2 cellular contexts compared by ENCODE assay signal in the genomic region with DNA sequence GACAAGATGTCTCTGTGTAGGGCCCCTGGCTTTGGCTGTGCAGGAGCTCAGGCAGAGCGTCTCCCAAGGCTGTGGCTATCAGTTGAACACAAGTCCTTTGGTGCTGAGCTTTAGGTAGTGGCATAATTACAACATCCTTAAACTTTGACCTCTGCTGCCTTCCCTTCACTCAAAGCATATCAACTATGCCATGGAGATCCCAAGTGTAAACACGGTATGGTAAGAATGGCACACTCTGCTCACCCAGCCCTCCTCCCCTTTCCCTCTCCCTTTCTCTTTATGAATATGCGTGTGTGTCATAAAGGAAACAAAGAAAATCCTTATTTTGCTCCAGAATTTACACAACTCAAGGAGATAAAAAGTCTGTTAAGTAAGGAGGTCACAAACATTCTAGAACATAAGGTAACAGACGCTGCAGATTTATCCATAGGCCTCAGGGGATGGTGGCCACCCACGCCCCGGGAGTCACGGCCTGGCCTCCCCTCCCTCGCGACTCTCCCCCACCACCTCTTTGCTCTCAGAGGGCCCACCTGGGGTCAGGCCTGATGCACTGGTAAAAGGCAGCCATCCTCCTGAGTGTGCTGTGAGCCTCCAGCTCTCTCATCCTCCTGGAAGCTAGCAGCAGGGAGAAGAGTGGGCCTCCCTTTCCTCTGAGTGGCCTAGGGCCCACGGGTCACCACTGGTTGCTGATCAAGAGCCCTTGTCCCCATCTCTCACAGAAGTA.
TF ChIP-seq lines count a peak whose summit lies in the region.

No MANE protein-coding gene starts in this region.

TF ChIP-seq in HepG2, 621 proteins besides CTCF, POLR2A, EP300 and RAD21 (continued from another document and continues in another):
- TF ChIP-seq SOX13 (IDR thresholded peaks at IDR 0.05) (no peak), SOX13 (CRISPR knock-in tag; conservative IDR thresholded peaks at IDR 0.05 in 1 of 2, IDR thresholded peaks at IDR 0.05 in 1 of 2) (peak in 1 of 2 experiments; percentile 70; a peak in 2 of 4 replicates), ZBTB20 (CRISPR knock-in tag; IDR thresholded peaks at IDR 0.05; ENCODE audit: borderline replicate concordance, low read depth) (no peak), ZNF3 (CRISPR knock-in tag; IDR thresholded peaks at IDR 0.05) (no peak), ZNF331 (CRISPR knock-in tag; IDR thresholded peaks at IDR 0.05) (peak; percentile 51; the same call in 1 of the 2 replicates), ZNF34 (CRISPR knock-in tag; IDR thresholded peaks at IDR 0.05; ENCODE audit: borderline replicate concordance) (no peak), HIVEP1 (CRISPR knock-in tag; IDR thresholded peaks at IDR 0.05) (no peak), SALL2 (CRISPR knock-in tag; IDR thresholded peaks at IDR 0.05) (no peak), NFIC (IDR thresholded peaks at IDR 0.05; ENCODE audit: low read length) (no peak), ATM (IDR thresholded peaks at IDR 0.05; ENCODE audit: borderline replicate concordance) (no peak), RFXAP (CRISPR knock-in tag; IDR thresholded peaks at IDR 0.05; ENCODE audit: borderline replicate concordance) (no peak), HMG20B (CRISPR knock-in tag; conservative IDR thresholded peaks at IDR 0.05) (no peak), ZNF274 (CRISPR knock-in tag; IDR thresholded peaks at IDR 0.05) (no peak), NR2C2 (CRISPR knock-in tag; IDR thresholded peaks at IDR 0.05; ENCODE audit: borderline replicate concordance) (peak; percentile 89), ZNF709 (CRISPR knock-in tag; IDR thresholded peaks at IDR 0.05) (no peak)
- TF ChIP-seq, protein P1, sequence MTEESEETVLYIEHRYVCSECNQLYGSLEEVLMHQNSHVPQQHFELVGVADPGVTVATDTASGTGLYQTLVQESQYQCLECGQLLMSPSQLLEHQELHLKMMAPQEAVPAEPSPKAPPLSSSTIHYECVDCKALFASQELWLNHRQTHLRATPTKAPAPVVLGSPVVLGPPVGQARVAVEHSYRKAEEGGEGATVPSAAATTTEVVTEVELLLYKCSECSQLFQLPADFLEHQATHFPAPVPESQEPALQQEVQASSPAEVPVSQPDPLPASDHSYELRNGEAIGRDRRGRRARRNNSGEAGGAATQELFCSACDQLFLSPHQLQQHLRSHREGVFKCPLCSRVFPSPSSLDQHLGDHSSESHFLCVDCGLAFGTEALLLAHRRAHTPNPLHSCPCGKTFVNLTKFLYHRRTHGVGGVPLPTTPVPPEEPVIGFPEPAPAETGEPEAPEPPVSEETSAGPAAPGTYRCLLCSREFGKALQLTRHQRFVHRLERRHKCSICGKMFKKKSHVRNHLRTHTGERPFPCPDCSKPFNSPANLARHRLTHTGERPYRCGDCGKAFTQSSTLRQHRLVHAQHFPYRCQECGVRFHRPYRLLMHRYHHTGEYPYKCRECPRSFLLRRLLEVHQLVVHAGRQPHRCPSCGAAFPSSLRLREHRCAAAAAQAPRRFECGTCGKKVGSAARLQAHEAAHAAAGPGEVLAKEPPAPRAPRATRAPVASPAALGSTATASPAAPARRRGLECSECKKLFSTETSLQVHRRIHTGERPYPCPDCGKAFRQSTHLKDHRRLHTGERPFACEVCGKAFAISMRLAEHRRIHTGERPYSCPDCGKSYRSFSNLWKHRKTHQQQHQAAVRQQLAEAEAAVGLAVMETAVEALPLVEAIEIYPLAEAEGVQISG (CRISPR knock-in tag; IDR thresholded peaks at IDR 0.05): 0 out of 2 replicates have a peak, but pooled peaks have one; percentile 19
- TF ChIP-seq, protein P2, sequence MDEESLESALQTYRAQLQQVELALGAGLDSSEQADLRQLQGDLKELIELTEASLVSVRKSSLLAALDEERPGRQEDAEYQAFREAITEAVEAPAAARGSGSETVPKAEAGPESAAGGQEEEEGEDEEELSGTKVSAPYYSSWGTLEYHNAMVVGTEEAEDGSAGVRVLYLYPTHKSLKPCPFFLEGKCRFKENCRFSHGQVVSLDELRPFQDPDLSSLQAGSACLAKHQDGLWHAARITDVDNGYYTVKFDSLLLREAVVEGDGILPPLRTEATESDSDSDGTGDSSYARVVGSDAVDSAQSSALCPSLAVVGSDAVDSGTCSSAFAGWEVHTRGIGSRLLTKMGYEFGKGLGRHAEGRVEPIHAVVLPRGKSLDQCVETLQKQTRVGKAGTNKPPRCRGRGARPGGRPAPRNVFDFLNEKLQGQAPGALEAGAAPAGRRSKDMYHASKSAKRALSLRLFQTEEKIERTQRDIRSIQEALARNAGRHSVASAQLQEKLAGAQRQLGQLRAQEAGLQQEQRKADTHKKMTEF (CRISPR knock-in tag; IDR thresholded peaks at IDR 0.05): no peak
- TF ChIP-seq, protein P3, sequence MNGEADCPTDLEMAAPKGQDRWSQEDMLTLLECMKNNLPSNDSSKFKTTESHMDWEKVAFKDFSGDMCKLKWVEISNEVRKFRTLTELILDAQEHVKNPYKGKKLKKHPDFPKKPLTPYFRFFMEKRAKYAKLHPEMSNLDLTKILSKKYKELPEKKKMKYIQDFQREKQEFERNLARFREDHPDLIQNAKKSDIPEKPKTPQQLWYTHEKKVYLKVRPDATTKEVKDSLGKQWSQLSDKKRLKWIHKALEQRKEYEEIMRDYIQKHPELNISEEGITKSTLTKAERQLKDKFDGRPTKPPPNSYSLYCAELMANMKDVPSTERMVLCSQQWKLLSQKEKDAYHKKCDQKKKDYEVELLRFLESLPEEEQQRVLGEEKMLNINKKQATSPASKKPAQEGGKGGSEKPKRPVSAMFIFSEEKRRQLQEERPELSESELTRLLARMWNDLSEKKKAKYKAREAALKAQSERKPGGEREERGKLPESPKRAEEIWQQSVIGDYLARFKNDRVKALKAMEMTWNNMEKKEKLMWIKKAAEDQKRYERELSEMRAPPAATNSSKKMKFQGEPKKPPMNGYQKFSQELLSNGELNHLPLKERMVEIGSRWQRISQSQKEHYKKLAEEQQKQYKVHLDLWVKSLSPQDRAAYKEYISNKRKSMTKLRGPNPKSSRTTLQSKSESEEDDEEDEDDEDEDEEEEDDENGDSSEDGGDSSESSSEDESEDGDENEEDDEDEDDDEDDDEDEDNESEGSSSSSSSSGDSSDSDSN (CRISPR knock-in tag; IDR thresholded peaks at IDR 0.05): 0 out of 2 replicates have a peak, but pooled peaks have one; percentile 20

TF ChIP-seq in WTC11, 78 proteins besides CTCF, POLR2A, EP300 and RAD21:
- TF ChIP-seq, protein P4, sequence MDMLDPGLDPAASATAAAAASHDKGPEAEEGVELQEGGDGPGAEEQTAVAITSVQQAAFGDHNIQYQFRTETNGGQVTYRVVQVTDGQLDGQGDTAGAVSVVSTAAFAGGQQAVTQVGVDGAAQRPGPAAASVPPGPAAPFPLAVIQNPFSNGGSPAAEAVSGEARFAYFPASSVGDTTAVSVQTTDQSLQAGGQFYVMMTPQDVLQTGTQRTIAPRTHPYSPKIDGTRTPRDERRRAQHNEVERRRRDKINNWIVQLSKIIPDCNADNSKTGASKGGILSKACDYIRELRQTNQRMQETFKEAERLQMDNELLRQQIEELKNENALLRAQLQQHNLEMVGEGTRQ (CRISPR knock-in tag; IDR thresholded peaks at IDR 0.05): no peak
- TF ChIP-seq GABPB1 (CRISPR knock-in tag; IDR thresholded peaks at IDR 0.05): peak; percentile 50; the same call in 1 of the 2 replicates
